In the genomic region with DNA sequence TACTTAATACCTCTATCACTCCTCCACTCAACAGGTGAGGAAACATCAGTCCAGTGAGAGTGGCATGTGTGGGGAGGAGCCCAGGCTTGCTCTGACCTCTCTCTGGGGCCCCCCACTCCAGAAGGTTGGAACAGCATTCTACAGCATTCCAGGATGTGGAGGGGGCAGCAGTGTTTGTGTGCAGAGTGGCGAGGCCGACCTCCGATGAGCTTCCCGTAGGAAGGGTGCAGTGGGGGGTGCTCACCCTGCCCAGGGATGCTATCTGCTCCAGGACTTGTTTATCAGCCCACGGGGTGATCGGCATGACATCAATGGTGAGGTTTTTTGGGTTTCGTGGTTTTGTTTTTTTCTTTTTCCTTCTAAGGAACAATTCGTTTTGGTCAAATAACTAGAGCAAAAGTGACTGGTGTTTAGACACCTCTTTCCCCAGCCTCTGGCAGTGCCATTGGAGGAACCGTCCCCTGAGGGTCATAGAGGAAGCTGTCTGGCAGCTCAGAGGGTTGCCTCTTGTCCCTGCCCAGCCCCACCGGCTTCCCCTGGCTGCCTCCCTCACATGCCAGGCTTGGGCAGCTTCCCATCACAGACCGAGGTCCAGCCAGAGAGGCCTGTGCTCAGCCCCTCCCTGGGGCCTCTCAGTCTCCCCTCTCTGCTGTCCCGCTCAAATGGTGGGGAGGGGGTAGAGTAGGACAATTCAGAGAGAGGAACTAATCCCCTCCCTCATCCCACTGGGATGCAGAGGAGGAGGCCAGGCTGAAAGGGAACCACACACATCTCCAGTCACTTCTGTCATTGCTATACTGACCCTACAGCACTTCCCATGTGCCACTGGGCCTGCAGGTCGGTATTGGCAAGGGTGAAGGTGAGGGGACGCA, we compare ENCODE assay signal across 8 cellular contexts.
A peak's percentile ranks its signal among the peaks of the same experiment; 100 is the strongest.
DNase-seq lines count a peak whose midpoint lies in the region; ATAC-seq lines count a peak whose summit lies in the region.

No MANE protein-coding gene starts in this region.

- H3K9me3 Mint-ChIP-seq in activated T-cell treated with anti-CD3 and anti-CD28 coated beads, Interleukin-2, amount 50 U/mL, for 72 hours, result no peaks in the 10 kb centered on the region
- peaks cover 0 to 6% of the 10 kb centered on the region in 2 donors for H3K9me3 Mint-ChIP-seq in stimulated activated naive CD8-positive, alpha-beta T cell treated with anti-CD3 and anti-CD28 coated beads, Interleukin-15, amount 100 ng/mL, for 72 hours

- H3K4me1 Mint-ChIP-seq in activated T-cell treated with anti-CD3 and anti-CD28 coated beads, Interleukin-2, amount 50 U/mL, for 72 hours (ENCODE audit: low read depth), result peaks cover 88% of the 10 kb centered on the region
- H3K4me1 Mint-ChIP-seq in stimulated activated naive CD8-positive, alpha-beta T cell treated with anti-CD3 and anti-CD28 coated beads, Interleukin-15, amount 100 ng/mL, for 72 hours, result peaks cover 95% of the 10 kb centered on the region

- no peaks in the 10 kb centered on the region for H3K27me3 Mint-ChIP-seq in activated T-cell treated with anti-CD3 and anti-CD28 coated beads, Interleukin-2, amount 50 U/mL, for 72 hours (ENCODE audit: low read depth)
- no peaks in the 10 kb centered on the region for H3K27me3 Mint-ChIP-seq in stimulated activated naive CD8-positive, alpha-beta T cell treated with anti-CD3 and anti-CD28 coated beads, Interleukin-15, amount 100 ng/mL, for 72 hours

- H3K4me3 Mint-ChIP-seq in activated T-cell treated with anti-CD3 and anti-CD28 coated beads, Interleukin-2, amount 50 U/mL, for 72 hours, result peak overlapping the region; percentile 47 to 79
- H3K4me3 Mint-ChIP-seq in stimulated activated naive CD8-positive, alpha-beta T cell treated with anti-CD3 and anti-CD28 coated beads, Interleukin-15, amount 100 ng/mL, for 72 hours, result peak overlapping the region; percentile 65 to 75

- DNase-seq in M059J (ENCODE audit: low read depth) (peak; percentile 48), iris pigment epithelial cell (ENCODE audit: low read depth) (peak; percentile 18), SHP77 (lab: John Stamatoyannopoulos, UW) (no peak)
- DNase-seq in activated T-cell treated with anti-CD3 and anti-CD28 coated beads, Interleukin-2, amount 50 U/mL, for 72 hours, result peak; percentile 38 to 57
- DNase-seq in stimulated activated naive CD8-positive, alpha-beta T cell treated with anti-CD3 and anti-CD28 coated beads, Interleukin-15, amount 100 ng/mL, for 72 hours, result peak in 1 of 2 donors; percentile 52

- peaks cover 0 to 3% of the 10 kb centered on the region in 2 donors for H3K36me3 Mint-ChIP-seq in activated T-cell treated with anti-CD3 and anti-CD28 coated beads, Interleukin-2, amount 50 U/mL, for 72 hours (ENCODE audit: insufficient read depth in 2 of 2)

- ATAC-seq in activated T-cell treated with anti-CD3 and anti-CD28 coated beads, Interleukin-2, amount 50 U/mL, for 72 hours (replicated peaks in 1 of 2), result peak in 1 of 2 donors; percentile 16
- no peak for ATAC-seq in stimulated activated naive CD8-positive, alpha-beta T cell treated with anti-CD3 and anti-CD28 coated beads, Interleukin-15, amount 100 ng/mL, for 72 hours
- ATAC-seq in HG03342 (IDR thresholded peaks at IDR 0.05; ENCODE audit: unreplicated experiment) (no peak), GM21515 (IDR thresholded peaks at IDR 0.05; ENCODE audit: unreplicated experiment) (no peak)
- no peak for ATAC-seq in activated CD4-positive, CD25-positive, alpha-beta regulatory T cell treated with anti-CD3 and anti-CD28 coated beads, Interleukin-2, amount 50 U/mL, for 24 hours

- peak overlapping the region; percentile 54 for H3K27ac Mint-ChIP-seq in activated T-cell treated with anti-CD3 and anti-CD28 coated beads, Interleukin-2, amount 50 U/mL, for 72 hours
- peak overlapping the region; percentile 48 to 87 for H3K27ac Mint-ChIP-seq in stimulated activated naive CD8-positive, alpha-beta T cell treated with anti-CD3 and anti-CD28 coated beads, Interleukin-15, amount 100 ng/mL, for 72 hours

Comparison
In these comparisons a context has a peak if more than half of its experiments do, and no peak if none do; other contexts are left out.
1. DNase-seq: peak in M059J (single experiment), activated T-cell treated with anti-CD3 and anti-CD28 coated beads, Interleukin-2, amount 50 U/mL, for 72 hours (2 of 2) and iris pigment epithelial cell (single experiment); none in SHP77 (0 of 2).